In genomic region chr18:13725566-13726227, GRCh38 we compare ENCODE assay signal across 1 cellular context.
TF ChIP-seq lines count a peak whose summit lies in the region.

No MANE protein-coding gene starts in this region.

TF ChIP-seq in IMR-90, 13 proteins besides CTCF, POLR2A, EP300 and RAD21 (continued from another document):
- no peak for TF ChIP-seq USF2 (IDR thresholded peaks at IDR 0.05; ENCODE audit: low read depth, low read length)
- no peak for TF ChIP-seq MAZ (IDR thresholded peaks at IDR 0.05; ENCODE audit: borderline replicate concordance, low read depth, low read length)
- no peak for TF ChIP-seq CHD1 (IDR thresholded peaks at IDR 0.05; ENCODE audit: low read depth, low read length)
- no peak for TF ChIP-seq MXI1 (IDR thresholded peaks at IDR 0.05; ENCODE audit: borderline replicate concordance, low read depth, low read length)
- no peak for TF ChIP-seq SMC3 (IDR thresholded peaks at IDR 0.05; ENCODE audit: low read depth, low read length)
- no peak for TF ChIP-seq FOS (IDR thresholded peaks at IDR 0.05; ENCODE audit: low read depth, low read length)
